Comparison of ENCODE assay signal across 16 cellular contexts in genomic region chr2:78061301-78061700, GRCh38.
"Had no signal": no experiment of that assay in that cellular context is flagged by ENCODE, and none has a peak within 500 bp of the region (broad histone marks: within the 10 kb centered on the region; RNA-seq: fewer than 3 reads in every experiment).

No MANE protein-coding gene starts in this region.

- H3K4me3 Mint-ChIP-seq: activated naive CD8-positive, alpha-beta T cell treated with anti-CD3 and anti-CD28 coated beads, Interleukin-2, amount 50 U/mL, for 24 hours; memory B cell; nephron; T-helper 17 cell; WTC11 had no signal

- H3K36me3 ChIP-seq: ascending aorta, left lung, upper lobe of right lung had no signal

- H3K27ac ChIP-seq: ascending aorta, left lung, upper lobe of right lung had no signal

- H3K4me3 ChIP-seq: ascending aorta, left lung, upper lobe of right lung had no signal

- H3K27ac Mint-ChIP-seq: activated naive CD8-positive, alpha-beta T cell treated with anti-CD3 and anti-CD28 coated beads, Interleukin-2, amount 50 U/mL, for 24 hours; memory B cell; nephron; T-helper 17 cell; WTC11 had no signal

- H3K4me1 ChIP-seq: ascending aorta, left lung, upper lobe of right lung had no signal

- ATAC-seq: activated naive CD8-positive, alpha-beta T cell treated with anti-CD3 and anti-CD28 coated beads, Interleukin-2, amount 50 U/mL, for 24 hours; left lung; stimulated activated naive CD8-positive, alpha-beta T cell treated with anti-CD3 and anti-CD28 coated beads, Interleukin-15, Interleukin-2, amounts not matched to agents 100 U/mL and 50 U/mL, for 24 hours; T-helper 17 cell; upper lobe of right lung; WTC11 had no signal

- H3K4me1 Mint-ChIP-seq: activated naive CD8-positive, alpha-beta T cell treated with anti-CD3 and anti-CD28 coated beads, Interleukin-2, amount 50 U/mL, for 24 hours; memory B cell; nephron; T-helper 17 cell had no signal

- H3K27me3 Mint-ChIP-seq: activated naive CD8-positive, alpha-beta T cell treated with anti-CD3 and anti-CD28 coated beads, Interleukin-2, amount 50 U/mL, for 24 hours; memory B cell; T-helper 17 cell had no signal

- DNase-seq: activated CD4-positive, alpha-beta T cell treated with anti-CD3 and anti-CD28 coated beads for 48 hours; activated naive CD4-positive, alpha-beta T cell treated with Interleukin-2 at 50 U/mL for 16 hours; activated naive CD8-positive, alpha-beta T cell treated with anti-CD3 and anti-CD28 coated beads, Interleukin-2, amount 50 U/mL, for 24 hours; central memory CD4-positive, alpha-beta T cell; cortex of kidney; effector CD8-positive, alpha-beta T cell; left lung; stimulated activated CD4-positive, alpha-beta T cell treated with anti-CD3 and anti-CD28 coated beads, Interleukin-4, amount 100 ng/mL, for 1 hour; stimulated activated CD8-positive, alpha-beta memory T cell treated with anti-CD3 and anti-CD28 coated beads, Interleukin-4, amount 100 ng/mL, for 48 hours; stimulated activated naive CD8-positive, alpha-beta T cell treated with anti-CD3 and anti-CD28 coated beads, Interleukin-15, Interleukin-2, amounts not matched to agents 100 U/mL and 50 U/mL, for 24 hours; T-helper 17 cell; upper lobe of right lung had no signal

- H3K27me3 ChIP-seq: ascending aorta, left lung, upper lobe of right lung had no signal

- H3K36me3 Mint-ChIP-seq: memory B cell had no signal

- H3K9me3 ChIP-seq: ascending aorta, left lung, upper lobe of right lung had no signal
